19 cellular contexts compared by ENCODE assay signal in genomic region chr16:69712914-69713581, GRCh38. TPM values are rescaled to one million over a fixed set of nuclear protein-coding genes. Genes with fewer than 3 reads are reported as not detected.
A peak's percentile ranks its signal among the peaks of the same experiment; 100 is the strongest.
DNase-seq lines count a peak whose midpoint lies in the region; ATAC-seq and TF ChIP-seq lines count a peak whose summit lies in the region.
"Had no signal": no experiment of that assay in that cellular context is flagged by ENCODE, and none has a peak within 500 bp of the region (broad histone marks: within the 10 kb centered on the region; RNA-seq: fewer than 3 reads in every experiment).

No MANE protein-coding gene starts in this region.

- DNase-seq in stimulated activated naive CD8-positive, alpha-beta T cell treated with anti-CD3 and anti-CD28 coated beads, Interleukin-15, amount 100 ng/mL, for 72 hours: no peak
- no peak for DNase-seq in stimulated activated naive CD8-positive, alpha-beta T cell treated with anti-CD3 and anti-CD28 coated beads, Interleukin-15, Interleukin-2, amounts not matched to agents 100 U/mL and 50 U/mL, for 24 hours
- peak; percentile 25 for DNase-seq in RKO (ENCODE audit: low spot score)
- no peak for DNase-seq in stimulated activated naive B cell treated with anti-CD40 and anti-IgM and Interleukin-4, amounts not matched to agents 10 μg/mL and 1 μg/mL and 100 μg/mL, for 72 hours
- no peak for DNase-seq in colonic mucosa
- no peak for DNase-seq in activated T-helper 1 cell treated with anti-CD3 and anti-CD28 coated beads, Interleukin-12 subunit alpha, Interleukin-12 subunit beta, Interleukin-2, Interleukin-4 antibody, amounts not matched to agents 30 ng/mL and 10 ng/mL and 1 ng/mL, durations not matched to agents 14 hours and 24 hours and 36 hours (ENCODE audit: low spot score)
- DNase-seq in UCSD-AML1 (lab: John Stamatoyannopoulos, UW; ENCODE audit: unreplicated experiment): no peak
- DNase-seq: Calu3; CD4-positive, alpha-beta T cell; DMS79 treated with DMSO at 0.1 percent for 48 hours; H7; NCI-H1417 treated with DMSO at 0.1 percent for 48 hours; NCI-H1930; NCI-H446 treated with DMSO at 0.1 percent for 48 hours; Right ventricle myocardium superior had no signal

- intact Hi-C loops in colonic mucosa (cut with DNase I): no loop called here
- intact Hi-C loops in activated T-helper 1 cell treated with anti-CD3 and anti-CD28 coated beads, Interleukin-12 subunit alpha, Interleukin-12 subunit beta, Interleukin-2, Interleukin-4 antibody, amounts not matched to agents 30 ng/mL and 10 ng/mL and 1 ng/mL, durations not matched to agents 14 hours and 24 hours and 36 hours (cut with micrococcal nuclease): no loop called here

- no peak overlapping the region for H3K9ac ChIP-seq in colonic mucosa (ENCODE audit: low read depth in 2 of 2, low read length in 2 of 2)

- peaks cover 33 to 41% of the 10 kb centered on the region in 2 donors for H3K36me3 Mint-ChIP-seq in stimulated activated naive B cell treated with anti-CD40 and anti-IgM and Interleukin-4, amounts not matched to agents 10 μg/mL and 1 μg/mL and 100 μg/mL, for 72 hours
- H3K36me3 Mint-ChIP-seq in activated T-helper 1 cell treated with anti-CD3 and anti-CD28 coated beads, Interleukin-12 subunit alpha, Interleukin-12 subunit beta, Interleukin-2, Interleukin-4 antibody, amounts not matched to agents 30 ng/mL and 10 ng/mL and 1 ng/mL, durations not matched to agents 14 hours and 24 hours and 36 hours (ENCODE audit: low read depth): peaks cover 14% of the 10 kb centered on the region

- no peak overlapping the region for H3K4me3 Mint-ChIP-seq in stimulated activated naive CD8-positive, alpha-beta T cell treated with anti-CD3 and anti-CD28 coated beads, Interleukin-15, amount 100 ng/mL, for 72 hours
- no peak overlapping the region for H3K4me3 Mint-ChIP-seq in stimulated activated naive B cell treated with anti-CD40 and anti-IgM and Interleukin-4, amounts not matched to agents 10 μg/mL and 1 μg/mL and 100 μg/mL, for 72 hours
- H3K4me3 Mint-ChIP-seq in activated T-helper 1 cell treated with anti-CD3 and anti-CD28 coated beads, Interleukin-12 subunit alpha, Interleukin-12 subunit beta, Interleukin-2, Interleukin-4 antibody, amounts not matched to agents 30 ng/mL and 10 ng/mL and 1 ng/mL, durations not matched to agents 14 hours and 24 hours and 36 hours: no peak overlapping the region
- H3K4me3 Mint-ChIP-seq: B cell; CD4-positive, alpha-beta T cell had no signal

- no peaks in the 10 kb centered on the region for H3K27me3 Mint-ChIP-seq in stimulated activated naive CD8-positive, alpha-beta T cell treated with anti-CD3 and anti-CD28 coated beads, Interleukin-15, amount 100 ng/mL, for 72 hours
- no peaks in the 10 kb centered on the region for H3K27me3 Mint-ChIP-seq in stimulated activated naive B cell treated with anti-CD40 and anti-IgM and Interleukin-4, amounts not matched to agents 10 μg/mL and 1 μg/mL and 100 μg/mL, for 72 hours
- H3K27me3 Mint-ChIP-seq in activated T-helper 1 cell treated with anti-CD3 and anti-CD28 coated beads, Interleukin-12 subunit alpha, Interleukin-12 subunit beta, Interleukin-2, Interleukin-4 antibody, amounts not matched to agents 30 ng/mL and 10 ng/mL and 1 ng/mL, durations not matched to agents 14 hours and 24 hours and 36 hours (ENCODE audit: insufficient read depth): no peaks in the 10 kb centered on the region
- H3K27me3 Mint-ChIP-seq: B cell; CD4-positive, alpha-beta T cell had no signal

- peak overlapping the region in 2 of 4 donors; percentile 20 to 29 for H3K27ac ChIP-seq in gastroesophageal sphincter
- H3K27ac ChIP-seq in colonic mucosa: no peak overlapping the region
- H3K27ac ChIP-seq: HL-60, SK-N-MC had no signal

- H3K4me1 ChIP-seq in gastroesophageal sphincter: peaks cover 0 to 45% (median 2%) of the 10 kb centered on the region in 3 donors
- H3K4me1 ChIP-seq in colonic mucosa: no peaks in the 10 kb centered on the region

- H3K27ac Mint-ChIP-seq in stimulated activated naive CD8-positive, alpha-beta T cell treated with anti-CD3 and anti-CD28 coated beads, Interleukin-15, amount 100 ng/mL, for 72 hours: no peak overlapping the region
- H3K27ac Mint-ChIP-seq in stimulated activated naive B cell treated with anti-CD40 and anti-IgM and Interleukin-4, amounts not matched to agents 10 μg/mL and 1 μg/mL and 100 μg/mL, for 72 hours: peak overlapping the region; percentile 31
- H3K27ac Mint-ChIP-seq in activated T-helper 1 cell treated with anti-CD3 and anti-CD28 coated beads, Interleukin-12 subunit alpha, Interleukin-12 subunit beta, Interleukin-2, Interleukin-4 antibody, amounts not matched to agents 30 ng/mL and 10 ng/mL and 1 ng/mL, durations not matched to agents 14 hours and 24 hours and 36 hours: no peak overlapping the region
- H3K27ac Mint-ChIP-seq: B cell; CD4-positive, alpha-beta T cell had no signal

- TF ChIP-seq CTCF in gastroesophageal sphincter (IDR thresholded peaks at IDR 0.05) (no peak), colonic mucosa (IDR thresholded peaks at IDR 0.05) (no peak)

- no peaks in the 10 kb centered on the region for H3K9me3 Mint-ChIP-seq in stimulated activated naive CD8-positive, alpha-beta T cell treated with anti-CD3 and anti-CD28 coated beads, Interleukin-15, amount 100 ng/mL, for 72 hours
- no peaks in the 10 kb centered on the region for H3K9me3 Mint-ChIP-seq in stimulated activated naive B cell treated with anti-CD40 and anti-IgM and Interleukin-4, amounts not matched to agents 10 μg/mL and 1 μg/mL and 100 μg/mL, for 72 hours
- no peaks in the 10 kb centered on the region for H3K9me3 Mint-ChIP-seq in activated T-helper 1 cell treated with anti-CD3 and anti-CD28 coated beads, Interleukin-12 subunit alpha, Interleukin-12 subunit beta, Interleukin-2, Interleukin-4 antibody, amounts not matched to agents 30 ng/mL and 10 ng/mL and 1 ng/mL, durations not matched to agents 14 hours and 24 hours and 36 hours
- H3K9me3 Mint-ChIP-seq: CD4-positive, alpha-beta T cell had no signal

- H3K27me3 ChIP-seq in gastroesophageal sphincter (no peaks in the 10 kb centered on the region), colonic mucosa (no peaks in the 10 kb centered on the region)

- H3K9me3 ChIP-seq in gastroesophageal sphincter (no peaks in the 10 kb centered on the region), colonic mucosa (no peaks in the 10 kb centered on the region)

- no peak for TF ChIP-seq EP300 in gastroesophageal sphincter (IDR thresholded peaks at IDR 0.05)

- H3K36me3 ChIP-seq in gastroesophageal sphincter (peaks cover 0 to 84% of the 10 kb centered on the region in 2 donors), colonic mucosa (no peaks in the 10 kb centered on the region)

- WGBS in gastroesophageal sphincter (ENCODE audit: low coverage in 1 of 2), 2 donors: 69 to 74% methylated on average over 7 to 9 of the region's 9 CpGs

- H3K4me3 ChIP-seq in gastroesophageal sphincter: no peak overlapping the region
- H3K4me3 ChIP-seq in colonic mucosa: no peak overlapping the region
- H3K4me3 ChIP-seq: SK-N-MC had no signal

- no peaks in the 10 kb centered on the region for H3K4me1 Mint-ChIP-seq in stimulated activated naive CD8-positive, alpha-beta T cell treated with anti-CD3 and anti-CD28 coated beads, Interleukin-15, amount 100 ng/mL, for 72 hours
- no peaks in the 10 kb centered on the region for H3K4me1 Mint-ChIP-seq in stimulated activated naive B cell treated with anti-CD40 and anti-IgM and Interleukin-4, amounts not matched to agents 10 μg/mL and 1 μg/mL and 100 μg/mL, for 72 hours
- peaks cover 7% of the 10 kb centered on the region for H3K4me1 Mint-ChIP-seq in activated T-helper 1 cell treated with anti-CD3 and anti-CD28 coated beads, Interleukin-12 subunit alpha, Interleukin-12 subunit beta, Interleukin-2, Interleukin-4 antibody, amounts not matched to agents 30 ng/mL and 10 ng/mL and 1 ng/mL, durations not matched to agents 14 hours and 24 hours and 36 hours (ENCODE audit: low read depth)
- H3K4me1 Mint-ChIP-seq: B cell had no signal

- ATAC-seq in stimulated activated naive CD8-positive, alpha-beta T cell treated with anti-CD3 and anti-CD28 coated beads, Interleukin-15, amount 100 ng/mL, for 72 hours: peak; percentile 42
- ATAC-seq in stimulated activated naive CD8-positive, alpha-beta T cell treated with anti-CD3 and anti-CD28 coated beads, Interleukin-15, Interleukin-2, amounts not matched to agents 100 U/mL and 50 U/mL, for 24 hours: no peak
- peak; percentile 26 for ATAC-seq in gastroesophageal sphincter
- ATAC-seq in stimulated activated naive B cell treated with anti-CD40 and anti-IgM and Interleukin-4, amounts not matched to agents 10 μg/mL and 1 μg/mL and 100 μg/mL, for 72 hours (replicated peaks): no peak

- no peak for TF ChIP-seq POLR2A in gastroesophageal sphincter (IDR thresholded peaks at IDR 0.05)

RNA-seq across cellular contexts. Expression of gene NQO1, which starts 13.3 kb away (rescaled TPM):
- total RNA-seq in gastroesophageal sphincter (100 to 1,000 TPM in 1 of 4 donors, 10 to 100 TPM in 3; 51.3 to 120 (median 79.9) TPM), colonic mucosa (100 to 1,000 TPM in 1 of 2 donors, 10 to 100 TPM in 1; 94.6 to 134 TPM)
- 9.7 and 9.8 TPM in 2 replicates for total RNA-seq in activated T-helper 1 cell treated with anti-CD3 and anti-CD28 coated beads, Interleukin-12 subunit alpha, Interleukin-12 subunit beta, Interleukin-2, Interleukin-4 antibody, amounts not matched to agents 30 ng/mL and 10 ng/mL and 1 ng/mL, durations not matched to agents 14 hours and 24 hours and 36 hours

RNA-seq across cellular contexts. Expression of gene NOB1, which starts 41.7 kb away (rescaled TPM):
- 10 to 100 TPM; 23.4 to 31.4 (median 27.1) TPM for total RNA-seq in gastroesophageal sphincter
- 10 to 100 TPM; 36.3 to 45.8 TPM for total RNA-seq in colonic mucosa
- 132 and 133 TPM in 2 replicates for total RNA-seq in activated T-helper 1 cell treated with anti-CD3 and anti-CD28 coated beads, Interleukin-12 subunit alpha, Interleukin-12 subunit beta, Interleukin-2, Interleukin-4 antibody, amounts not matched to agents 30 ng/mL and 10 ng/mL and 1 ng/mL, durations not matched to agents 14 hours and 24 hours and 36 hours

RNA-seq across cellular contexts. Expression of gene WWP2, which starts 49.1 kb away (rescaled TPM):
- 10 to 100 TPM; 23.4 to 31.9 (median 28.8) TPM for total RNA-seq in gastroesophageal sphincter
- 100 to 1,000 TPM in 1 of 2 donors, 10 to 100 TPM in 1; 73.2 to 102 TPM for total RNA-seq in colonic mucosa
- 53.8 and 58.3 TPM in 2 replicates for total RNA-seq in activated T-helper 1 cell treated with anti-CD3 and anti-CD28 coated beads, Interleukin-12 subunit alpha, Interleukin-12 subunit beta, Interleukin-2, Interleukin-4 antibody, amounts not matched to agents 30 ng/mL and 10 ng/mL and 1 ng/mL, durations not matched to agents 14 hours and 24 hours and 36 hours

Comparison
In these comparisons a context has a peak if more than half of its experiments do, and no peak if none do; other contexts are left out.
1. ATAC-seq: peak in stimulated activated naive CD8-positive, alpha-beta T cell treated with anti-CD3 and anti-CD28 coated beads, Interleukin-15, amount 100 ng/mL, for 72 hours (single experiment) and gastroesophageal sphincter (single experiment); none in stimulated activated naive CD8-positive, alpha-beta T cell treated with anti-CD3 and anti-CD28 coated beads, Interleukin-15, Interleukin-2, amounts not matched to agents 100 U/mL and 50 U/mL, for 24 hours (single experiment) and stimulated activated naive B cell treated with anti-CD40 and anti-IgM and Interleukin-4, amounts not matched to agents 10 μg/mL and 1 μg/mL and 100 μg/mL, for 72 hours (0 of 2).